Comparison of ENCODE assay signal across 21 cellular contexts in genomic region chr14:54807428-54807827, GRCh38.
"Had no signal": no experiment of that assay in that cellular context is flagged by ENCODE, and none has a peak within 500 bp of the region (broad histone marks: within the 10 kb centered on the region; RNA-seq: fewer than 3 reads in every experiment).

No MANE protein-coding gene starts in this region.

- DNase-seq: colonic mucosa; dermis blood vessel endothelial cell; effector CD4-positive, alpha-beta T cell; endodermal cell; erythroblast; heart left ventricle; hippocampal formation; mammary epithelial cell; naive thymus-derived CD4-positive, alpha-beta T cell; sigmoid colon; small intestine; stimulated activated CD4-positive, alpha-beta T cell treated with anti-CD3 and anti-CD28 coated beads, Interleukin-12 subunit alpha, Interleukin-12 subunit beta, amount 100 ng/mL, for 4 hours; stimulated activated naive CD4-positive, alpha-beta T cell; stomach; substantia nigra; trophoblast cell had no signal

- H2AFZ ChIP-seq: parathyroid adenoma had no signal

- H3K27me3 ChIP-seq: colonic mucosa, sigmoid colon had no signal

- H3K36me3 ChIP-seq: colonic mucosa, heart left ventricle, prostate gland, sigmoid colon, stomach had no signal

- H3K4me3 ChIP-seq: colonic mucosa, heart left ventricle, prostate gland, sigmoid colon, stomach had no signal

- ATAC-seq: heart left ventricle; left lobe of liver; naive thymus-derived CD4-positive, alpha-beta T cell had no signal

- H3K27ac ChIP-seq: colonic mucosa, heart left ventricle, parathyroid adenoma, prostate gland, sigmoid colon, stomach had no signal

- H3K9ac ChIP-seq: parathyroid adenoma had no signal

- H3K9me3 ChIP-seq: colonic mucosa, heart left ventricle, prostate gland, sigmoid colon, stomach had no signal

- H3K4me1 ChIP-seq: colonic mucosa, prostate gland had no signal

- H3K79me2 ChIP-seq: parathyroid adenoma had no signal

- FAIRE-seq: endothelial cell of umbilical vein, frontal cortex, small intestine had no signal
